ENCODE assay signal across 1 cellular context in genomic region chr21:30207252-30207579, GRCh38.
A peak's percentile ranks its signal among the peaks of the same experiment; 100 is the strongest.
TF ChIP-seq lines count a peak whose summit lies in the region.

No MANE protein-coding gene starts in this region.

TF ChIP-seq in K562, 482 proteins besides CTCF, POLR2A, EP300 and RAD21:
- peak; percentile 73 for TF ChIP-seq ZNF316 (IDR thresholded peaks at IDR 0.05)
- TF ChIP-seq MAFK (IDR thresholded peaks at IDR 0.05; ENCODE audit: low read length), result peak; percentile 52; the same call in 1 of the 2 replicates
- peak; percentile 50; the same call in 1 of the 2 replicates for TF ChIP-seq C11orf30 (IDR thresholded peaks at IDR 0.05; ENCODE audit: low read depth)
- TF ChIP-seq MAFF (IDR thresholded peaks at IDR 0.05; ENCODE audit: low read length), result peak; percentile 67
- TF ChIP-seq, protein P1, sequence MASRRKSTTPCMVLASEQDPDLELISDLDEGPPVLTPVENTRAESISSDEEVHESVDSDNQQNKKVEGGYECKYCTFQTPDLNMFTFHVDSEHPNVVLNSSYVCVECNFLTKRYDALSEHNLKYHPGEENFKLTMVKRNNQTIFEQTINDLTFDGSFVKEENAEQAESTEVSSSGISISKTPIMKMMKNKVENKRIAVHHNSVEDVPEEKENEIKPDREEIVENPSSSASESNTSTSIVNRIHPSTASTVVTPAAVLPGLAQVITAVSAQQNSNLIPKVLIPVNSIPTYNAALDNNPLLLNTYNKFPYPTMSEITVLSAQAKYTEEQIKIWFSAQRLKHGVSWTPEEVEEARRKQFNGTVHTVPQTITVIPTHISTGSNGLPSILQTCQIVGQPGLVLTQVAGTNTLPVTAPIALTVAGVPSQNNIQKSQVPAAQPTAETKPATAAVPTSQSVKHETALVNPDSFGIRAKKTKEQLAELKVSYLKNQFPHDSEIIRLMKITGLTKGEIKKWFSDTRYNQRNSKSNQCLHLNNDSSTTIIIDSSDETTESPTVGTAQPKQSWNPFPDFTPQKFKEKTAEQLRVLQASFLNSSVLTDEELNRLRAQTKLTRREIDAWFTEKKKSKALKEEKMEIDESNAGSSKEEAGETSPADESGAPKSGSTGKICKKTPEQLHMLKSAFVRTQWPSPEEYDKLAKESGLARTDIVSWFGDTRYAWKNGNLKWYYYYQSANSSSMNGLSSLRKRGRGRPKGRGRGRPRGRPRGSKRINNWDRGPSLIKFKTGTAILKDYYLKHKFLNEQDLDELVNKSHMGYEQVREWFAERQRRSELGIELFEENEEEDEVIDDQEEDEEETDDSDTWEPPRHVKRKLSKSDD (conservative IDR thresholded peaks at IDR 0.05; ENCODE audit: low read length), result no peak
- TF ChIP-seq MAFG (tag; conservative IDR thresholded peaks at IDR 0.05), result peak; percentile 74
- TF ChIP-seq ELK1 (CRISPR knock-in tag; IDR thresholded peaks at IDR 0.05), result no peak
